In genomic region chr1:175145899-175146298, GRCh38 we compare ENCODE assay signal across 12 cellular contexts. TPM values are rescaled to one million over a fixed set of nuclear protein-coding genes. Genes with fewer than 3 reads are reported as not detected.
DNase-seq lines count a peak whose midpoint lies in the region; ATAC-seq, FAIRE-seq and TF ChIP-seq lines count a peak whose summit lies in the region.
"Had no signal": no experiment of that assay in that cellular context is flagged by ENCODE, and none has a peak within 500 bp of the region (broad histone marks: within the 10 kb centered on the region; RNA-seq: fewer than 3 reads in every experiment).

No MANE protein-coding gene starts in this region.

- POLR2A ChIA-PET in SK-N-SH (lab: Yijun Ruan, JAX), result no interaction called here

- H3K27ac ChIP-seq in SK-N-SH (ENCODE audit: low read depth in 2 of 2, low read length in 1 of 2), result no peak overlapping the region
- H3K27ac ChIP-seq in pancreas, result no peak overlapping the region
- no peak overlapping the region for H3K27ac ChIP-seq in transverse colon
- H3K27ac ChIP-seq: Peyer's patch, SJSA1 had no signal

- no peak for TF ChIP-seq EP300 in SK-N-SH (IDR thresholded peaks at IDR 0.05; ENCODE audit: borderline replicate concordance in 1 of 2, low read depth in 1 of 2, low read length in 1 of 2)
- no peak for TF ChIP-seq EP300 in transverse colon (IDR thresholded peaks at IDR 0.05; ENCODE audit: low read depth)

- TF ChIP-seq CTCF in SK-N-SH (IDR thresholded peaks at IDR 0.05) (no peak), bronchial epithelial cell (IDR thresholded peaks at IDR 0.05; ENCODE audit: insufficient read depth, low read length, severe bottlenecking) (no peak), pancreas (IDR thresholded peaks at IDR 0.05) (no peak), transverse colon (IDR thresholded peaks at IDR 0.05) (no peak), omental fat pad (IDR thresholded peaks at IDR 0.05) (no peak)

- no peaks in the 10 kb centered on the region for H3K79me2 ChIP-seq in SK-N-SH (ENCODE audit: insufficient read depth)

- in situ Hi-C loops in transverse colon (cut with MboI; ENCODE audit: low pct_ligation_motif_present in 1 of 4, low pct_unique_long_range_greater_than_20kb in 1 of 4, low sequenced_read_pairs in 3 of 4), result loop anchor here in 2 of 4 donors (25.0 kb wide), 2 partner anchors 109 to 384 kb away; no protein-coding TSS in a partner anchor

- 0 out of 2 replicates have a peak overlapping the region, but pooled peaks have one; percentile 4 for H3K4me2 ChIP-seq in SK-N-SH

- H3K4me3 ChIP-seq in SK-N-SH (ENCODE audit: low read depth in 2 of 2, low read length in 1 of 2) (no peak overlapping the region), bronchial epithelial cell (ENCODE audit: low read depth, low read length) (no peak overlapping the region), pancreas (no peak overlapping the region), transverse colon (no peak overlapping the region)
- H3K4me3 ChIP-seq: Peyer's patch, SJSA1 had no signal

- H2AFZ ChIP-seq in SK-N-SH (ENCODE audit: low read depth), result no peak overlapping the region

- no peaks in the 10 kb centered on the region for H3K9me2 ChIP-seq in SK-N-SH

- ATAC-seq in SK-N-SH treated with all-trans-retinoic acid at 6 μM for 48 hours (no peak), pancreas (peak in 3 of 4 donors; percentile 48 to 71 (median 57)), GM21390 (IDR thresholded peaks at IDR 0.05; ENCODE audit: unreplicated experiment) (no peak), omental fat pad (ENCODE audit: low FRiP score) (no peak)

- CTCF ChIA-PET in SK-N-SH (lab: Yijun Ruan, JAX), result interaction anchor here (0.6 to 13.1 kb wide), 30 partner anchors 8 to 1735 kb away, joined by 3 to 281 read pairs (median 4); partner anchors contain the start of genes MRPS14 and TNN

- H3K4me1 ChIP-seq in SK-N-SH (ENCODE audit: control insufficient read depth in 1 of 2, insufficient read depth in 2 of 2, low read depth in 1 of 2, low read length in 1 of 2), result no peaks in the 10 kb centered on the region
- peaks cover 0 to 3% (median 0%) of the 10 kb centered on the region in 3 donors for H3K4me1 ChIP-seq in pancreas
- H3K4me1 ChIP-seq in transverse colon, result peaks cover 0 to 6% (median 0%) of the 10 kb centered on the region in 4 donors
- H3K4me1 ChIP-seq: Peyer's patch had no signal

- TF ChIP-seq RAD21 in SK-N-SH (IDR thresholded peaks at IDR 0.05; ENCODE audit: low read length), result no peak

- H3K27me3 ChIP-seq in SK-N-SH (ENCODE audit: insufficient read depth) (no peaks in the 10 kb centered on the region), bronchial epithelial cell (ENCODE audit: control insufficient read depth, insufficient read depth, low read length) (no peaks in the 10 kb centered on the region), pancreas (no peaks in the 10 kb centered on the region), transverse colon (peaks cover 2% of the 10 kb centered on the region)
- H3K27me3 ChIP-seq: Peyer's patch, SJSA1 had no signal

- FAIRE-seq in bronchial epithelial cell (lab: Jason Lieb, UNC) (no peak), pancreas (lab: Jason Lieb, UNC) (no peak)
- FAIRE-seq: H54 had no signal

- H3K36me3 ChIP-seq in SK-N-SH (replicated peaks in 1 of 2; ENCODE audit: control insufficient read depth in 1 of 2, insufficient read depth in 2 of 2, low read length in 1 of 2) (no peaks in the 10 kb centered on the region), bronchial epithelial cell (ENCODE audit: control insufficient read depth, insufficient read depth, low read length) (no peaks in the 10 kb centered on the region), pancreas (no peaks in the 10 kb centered on the region), transverse colon (no peaks in the 10 kb centered on the region)
- H3K36me3 ChIP-seq: Peyer's patch, SJSA1 had no signal

- intact Hi-C loops in pancreas (cut with DNase I) (no loop called here), transverse colon (cut with DNase I; ENCODE audit: low total_unique reads) (loop anchor here (5.0 kb wide), 1 partner anchor 114 kb away; no protein-coding TSS in a partner anchor)

- TF ChIP-seq POLR2A in transverse colon (IDR thresholded peaks at IDR 0.05), result no peak

- DNase-seq in SK-N-SH (no peak), NCI-H82 treated with DMSO at 0.1 percent for 48 hours (lab: John Stamatoyannopoulos, UW; ENCODE audit: unreplicated experiment) (peak; percentile 23), bronchial epithelial cell (ENCODE audit: low read depth) (peak; percentile 61), pancreas (no peak), transverse colon (no peak), omental fat pad (ENCODE audit: low spot score) (no peak)

- H3K9me3 ChIP-seq in SK-N-SH, result no peaks in the 10 kb centered on the region
- no peaks in the 10 kb centered on the region for H3K9me3 ChIP-seq in pancreas
- H3K9me3 ChIP-seq in transverse colon, result no peaks in the 10 kb centered on the region
- H3K9me3 ChIP-seq: Peyer's patch, SJSA1 had no signal

- H4K20me1 ChIP-seq in SK-N-SH (ENCODE audit: insufficient read depth), result no peaks in the 10 kb centered on the region

- WGBS in SK-N-SH (ENCODE audit: low lambda C conversion rate), result 24% methylated on average over 5 of the region's 6 CpGs
- 27 to 28% methylated on average over 6 of the region's 6 CpGs for WGBS in pancreas, 2 donors
- whole genome bisulfite sequencing in transverse colon (ENCODE audit: low coverage in 1 of 2), 2 donors, result 47 to 49% methylated on average over 3 to 5 of the region's 6 CpGs

- no peak overlapping the region for H3K9ac ChIP-seq in SK-N-SH

- no peaks in the 10 kb centered on the region for H3F3A ChIP-seq in SK-N-SH (replicated peaks; ENCODE audit: insufficient read depth)

TF ChIP-seq in SK-N-SH, 30 proteins besides CTCF, POLR2A, EP300 and RAD21 (continues in another document):
- TF ChIP-seq SIN3A (IDR thresholded peaks at IDR 0.05; ENCODE audit: borderline replicate concordance, low read depth, low read length) (no peak), EZH2phosphoT487 (IDR thresholded peaks at IDR 0.05; ENCODE audit: borderline replicate concordance, low read depth) (no peak), RFX5 (IDR thresholded peaks at IDR 0.05; ENCODE audit: low read length) (no peak), REST (IDR thresholded peaks at IDR 0.05; ENCODE audit: low read depth, low read length) (no peak)

TF ChIP-seq in SK-N-SH treated with all-trans-retinoic acid at 6 μM for 48 hours, 23 proteins besides CTCF, POLR2A, EP300 and RAD21:
- TF ChIP-seq PPARA (CRISPR knock-in tag; IDR thresholded peaks at IDR 0.05; ENCODE audit: borderline replicate concordance), result no peak
- TF ChIP-seq BACH2 (CRISPR knock-in tag; IDR thresholded peaks at IDR 0.05; ENCODE audit: borderline replicate concordance), result no peak

RNA-seq across cellular contexts. Expression of gene KIAA0040, which starts 46.7 kb away (rescaled TPM):
- polyA plus RNA-seq in SK-N-SH (2012; rRNA removed) (0.08 and 0.15 TPM in 2 replicates), pancreas (10 to 100 TPM in 1 of 2 donors, 1 to 10 TPM in 1; 8.4 to 11.6 TPM)
- 0.06 and 0.12 TPM in 2 replicates for polyA plus RNA-seq in SK-N-SH (2012; cell fraction: cytosol; rRNA removed)
- 0.02 TPM in 1 of 2 replicates, not detected in the other for polyA plus RNA-seq in SK-N-SH (2012; cell fraction: nucleus; rRNA removed)
- total RNA-seq in bronchial epithelial cell (2.7 and 3.9 TPM in 2 replicates), pancreas (10 to 100 TPM; 15.5 to 34.2 (median 20.7) TPM), transverse colon (10 to 100 TPM; 17.5 to 35.5 (median 21.2) TPM), omental fat pad (100 to 1,000 TPM in 2 of 4 donors, 10 to 100 TPM in 2; 83.4 to 172 (median 113) TPM)
- total RNA-seq: LHCN-M2 had no signal

Comparison
In these comparisons a context has a peak if more than half of its experiments do, and no peak if none do; other contexts are left out.
1. DNase-seq: peak in NCI-H82 treated with DMSO at 0.1 percent for 48 hours (single experiment) and bronchial epithelial cell (single experiment); none in SK-N-SH (single experiment), pancreas (0 of 6), transverse colon (single experiment) and omental fat pad (single experiment).
2. ATAC-seq: peak in pancreas (3 of 4); none in SK-N-SH treated with all-trans-retinoic acid at 6 μM for 48 hours (single experiment), GM21390 (single experiment) and omental fat pad (single experiment).